Comparison of ENCODE assay signal across 30 cellular contexts in the genomic region with DNA sequence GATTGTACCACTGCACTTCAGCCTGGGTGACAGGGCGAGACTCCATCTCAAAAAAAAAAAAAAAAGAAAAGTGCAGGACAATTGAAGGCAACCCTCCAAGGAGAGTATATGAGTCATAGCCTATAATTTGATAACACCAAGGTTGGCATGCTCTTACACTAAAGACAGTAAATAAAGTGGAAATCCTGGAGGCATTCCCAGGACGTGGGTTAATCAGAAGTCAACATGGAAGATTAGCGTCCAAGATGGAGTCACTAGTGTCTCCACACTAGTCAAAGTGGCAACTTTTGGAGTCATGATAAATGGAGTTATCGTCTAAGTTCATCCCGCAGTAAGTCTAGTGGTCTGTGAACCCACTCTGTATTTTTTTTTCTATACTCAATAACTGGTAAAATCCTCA. TPM values are rescaled to one million over a fixed set of nuclear protein-coding genes. Genes with fewer than 3 reads are reported as not detected.
DNase-seq lines count a peak whose midpoint lies in the region; ATAC-seq, FAIRE-seq and TF ChIP-seq lines count a peak whose summit lies in the region.
"Had no signal": no experiment of that assay in that cellular context is flagged by ENCODE, and none has a peak within 500 bp of the region (broad histone marks: within the 10 kb centered on the region; RNA-seq: fewer than 3 reads in every experiment).

No MANE protein-coding gene starts in this region.

- no peak for FAIRE-seq in astrocyte (lab: Jason Lieb, UNC)
- FAIRE-seq: A204.1, colon, D721Med, endometrium, G401.6 had no signal

- H3K9me3 ChIP-seq in astrocyte (ENCODE audit: insufficient read depth, low read depth, low read length): no peaks in the 10 kb centered on the region
- H3K9me3 ChIP-seq in BE2C: no peaks in the 10 kb centered on the region
- H3K9me3 ChIP-seq: BLaER1, Peyer's patch had no signal

- no peak overlapping the region for H2AFZ ChIP-seq in astrocyte (ENCODE audit: low read depth, low read length)
- H2AFZ ChIP-seq: hepatocyte had no signal

- H3K4me1 ChIP-seq in astrocyte (ENCODE audit: insufficient read depth, low read length) (no peaks in the 10 kb centered on the region), BE2C (no peaks in the 10 kb centered on the region)
- H3K4me1 ChIP-seq: foreskin keratinocyte, Peyer's patch had no signal

- H3K27me3 ChIP-seq in astrocyte (ENCODE audit: insufficient read depth, low read length) (no peaks in the 10 kb centered on the region), BE2C (no peaks in the 10 kb centered on the region)
- H3K27me3 ChIP-seq: BLaER1, foreskin keratinocyte, hepatocyte, Peyer's patch had no signal

- H3K27me3 Mint-ChIP-seq in astrocyte (ENCODE audit: low read depth, unreplicated experiment): no peaks in the 10 kb centered on the region

- no peak overlapping the region for H3K27ac Mint-ChIP-seq in astrocyte (ENCODE audit: unreplicated experiment)
- H3K27ac Mint-ChIP-seq: activated CD8-positive, alpha-beta T cell treated with anti-CD3 and anti-CD28 coated beads, Interleukin-2, amount 10 ng/mL, durations not matched to agents 7 days and 5 days; activated naive CD4-positive, alpha-beta T cell treated with anti-CD3 and anti-CD28 coated beads, Interleukin-2, amount 10 ng/mL, durations not matched to agents 7 days and 5 days had no signal

- no peak overlapping the region for H3K27ac ChIP-seq in astrocyte (ENCODE audit: low read depth, low read length)
- H3K27ac ChIP-seq: BLaER1, foreskin keratinocyte, hepatocyte, Peyer's patch had no signal

- TF ChIP-seq RAD21 in Ishikawa (IDR thresholded peaks at IDR 0.05; ENCODE audit: low read depth): no peak

- peak; percentile 90 for DNase-seq in A172 (ENCODE audit: low spot score)
- peak; percentile 61 for DNase-seq in astrocyte (ENCODE audit: low read depth)
- peak; percentile 7 for DNase-seq in glomerular endothelial cell (ENCODE audit: extremely low read depth, low read depth, low spot score)
- no peak for DNase-seq in SIG-M5 (lab: John Stamatoyannopoulos, UW)
- no peak for DNase-seq in BE2C
- no peak for DNase-seq in stimulated activated CD8-positive, alpha-beta memory T cell treated with anti-CD3 and anti-CD28 coated beads, Interleukin-4, amount 100 ng/mL, for 48 hours
- DNase-seq: activated CD8-positive, alpha-beta T cell treated with anti-CD3 and anti-CD28 coated beads, Interleukin-2, amount 10 ng/mL, durations not matched to agents 7 days and 5 days; activated naive CD4-positive, alpha-beta T cell treated with anti-CD3 and anti-CD28 coated beads, Interleukin-2, amount 10 ng/mL, durations not matched to agents 7 days and 5 days; activated T-cell treated with anti-CD3 and anti-CD28 coated beads, Interleukin-2, amount 50 U/mL, for 1 hour; aorta; islet precursor cell; KBM-7; NCI-H1048; NCI-H2081; NCI-H510A; nucleus accumbens; Peyer's patch; stimulated activated CD4-positive, alpha-beta T cell treated with anti-CD3 and anti-CD28 coated beads, Interleukin-12 subunit alpha, Interleukin-12 subunit beta, amount 100 ng/mL, for 4 hours; T1000 had no signal

- H3K4me3 ChIP-seq in astrocyte (ENCODE audit: insufficient read depth, low read depth, low read length) (no peak overlapping the region), BE2C (ENCODE audit: low read depth, low read length) (no peak overlapping the region)
- H3K4me3 ChIP-seq: BLaER1, hepatocyte, Peyer's patch had no signal

- H3K4me2 ChIP-seq in astrocyte (ENCODE audit: low read length): no peak overlapping the region
- H3K4me2 ChIP-seq: BLaER1, hepatocyte had no signal

- H3K36me3 Mint-ChIP-seq in astrocyte (ENCODE audit: low read depth, unreplicated experiment): no peaks in the 10 kb centered on the region
- H3K36me3 Mint-ChIP-seq: activated naive CD4-positive, alpha-beta T cell treated with anti-CD3 and anti-CD28 coated beads, Interleukin-2, amount 10 ng/mL, durations not matched to agents 7 days and 5 days had no signal

- no peak overlapping the region for H3K9ac ChIP-seq in astrocyte (ENCODE audit: low read length)
- H3K9ac ChIP-seq: BLaER1 had no signal

- no peaks in the 10 kb centered on the region for H3K9me3 Mint-ChIP-seq in astrocyte (ENCODE audit: unreplicated experiment)
- H3K9me3 Mint-ChIP-seq: activated naive CD4-positive, alpha-beta T cell treated with anti-CD3 and anti-CD28 coated beads, Interleukin-2, amount 10 ng/mL, durations not matched to agents 7 days and 5 days had no signal

- no peaks in the 10 kb centered on the region for H3K4me1 Mint-ChIP-seq in astrocyte (ENCODE audit: low read depth, unreplicated experiment)
- H3K4me1 Mint-ChIP-seq: activated naive CD4-positive, alpha-beta T cell treated with anti-CD3 and anti-CD28 coated beads, Interleukin-2, amount 10 ng/mL, durations not matched to agents 7 days and 5 days had no signal

- no peaks in the 10 kb centered on the region for H4K20me1 ChIP-seq in astrocyte (ENCODE audit: insufficient read depth, low read length)
- H4K20me1 ChIP-seq: BLaER1 had no signal

- H3K79me2 ChIP-seq in astrocyte (ENCODE audit: insufficient read depth, low read length): no peaks in the 10 kb centered on the region
- H3K79me2 ChIP-seq: hepatocyte had no signal

- H3K36me3 ChIP-seq in astrocyte (ENCODE audit: insufficient read depth, low read length) (no peaks in the 10 kb centered on the region), BE2C (no peaks in the 10 kb centered on the region)
- H3K36me3 ChIP-seq: BLaER1, Peyer's patch had no signal

- no peak overlapping the region for H3K4me3 Mint-ChIP-seq in astrocyte (ENCODE audit: unreplicated experiment)
- H3K4me3 Mint-ChIP-seq: activated CD8-positive, alpha-beta T cell treated with anti-CD3 and anti-CD28 coated beads, Interleukin-2, amount 10 ng/mL, durations not matched to agents 7 days and 5 days; activated naive CD4-positive, alpha-beta T cell treated with anti-CD3 and anti-CD28 coated beads, Interleukin-2, amount 10 ng/mL, durations not matched to agents 7 days and 5 days had no signal

- no peak for ATAC-seq in HG03565 (IDR thresholded peaks at IDR 0.05; ENCODE audit: unreplicated experiment)
- ATAC-seq: activated CD4-positive, CD25-positive, alpha-beta regulatory T cell treated with anti-CD3 and anti-CD28 coated beads, Interleukin-2, amount 50 U/mL, for 24 hours; activated CD8-positive, alpha-beta T cell treated with anti-CD3 and anti-CD28 coated beads, Interleukin-2, amount 10 ng/mL, durations not matched to agents 7 days and 5 days; foreskin keratinocyte had no signal

- no peak for TF ChIP-seq EP300 in Ishikawa (IDR thresholded peaks at IDR 0.05; ENCODE audit: borderline replicate concordance)

- no peak for TF ChIP-seq CTCF in astrocyte (IDR thresholded peaks at IDR 0.05; ENCODE audit: insufficient read depth, low read depth, low read length)
- TF ChIP-seq CTCF in BE2C (IDR thresholded peaks at IDR 0.05; ENCODE audit: low read depth, low read length): no peak

TF ChIP-seq in Ishikawa, 13 proteins besides CTCF, POLR2A, EP300 and RAD21:
- TF ChIP-seq TEAD4 (IDR thresholded peaks at IDR 0.05) (no peak), NFIC (IDR thresholded peaks at IDR 0.05) (peak; percentile 31; the same call in 1 of the 2 replicates)

RNA-seq across cellular contexts. Expression of a gene that starts 21.2 kb away (rescaled TPM):
- total RNA-seq in A172 (2014; rRNA removed; shearing (Covaris generic)): 63.9 and 77.6 TPM in 2 replicates
- total RNA-seq in astrocyte (68.0 and 76.2 TPM in 2 replicates), glomerular endothelial cell (69.0 and 74.0 TPM in 2 replicates)
- polyA plus RNA-seq in BE2C (2012; ENCODE audit: insufficient read depth, insufficient read length, low read depth): 13.3 TPM

RNA-seq across cellular contexts. Expression of a gene that starts 41.9 kb away (rescaled TPM):
- total RNA-seq in A172 (2014; rRNA removed; shearing (Covaris generic)): 11.1 and 15.2 TPM in 2 replicates
- total RNA-seq in astrocyte (21.5 and 24.6 TPM in 2 replicates), glomerular endothelial cell (10.7 and 13.8 TPM in 2 replicates)
- 8.3 TPM for polyA plus RNA-seq in BE2C (2012; ENCODE audit: insufficient read depth, insufficient read length, low read depth)

Comparison
In these comparisons a context has a peak if more than half of its experiments do, and no peak if none do; other contexts are left out.
1. DNase-seq: peak in A172 (single experiment), astrocyte (single experiment) and glomerular endothelial cell (single experiment); none in SIG-M5 (single experiment), BE2C (single experiment) and stimulated activated CD8-positive, alpha-beta memory T cell treated with anti-CD3 and anti-CD28 coated beads, Interleukin-4, amount 100 ng/mL, for 48 hours (single experiment).